ENCODE assay signal across 20 cellular contexts in the genomic region with DNA sequence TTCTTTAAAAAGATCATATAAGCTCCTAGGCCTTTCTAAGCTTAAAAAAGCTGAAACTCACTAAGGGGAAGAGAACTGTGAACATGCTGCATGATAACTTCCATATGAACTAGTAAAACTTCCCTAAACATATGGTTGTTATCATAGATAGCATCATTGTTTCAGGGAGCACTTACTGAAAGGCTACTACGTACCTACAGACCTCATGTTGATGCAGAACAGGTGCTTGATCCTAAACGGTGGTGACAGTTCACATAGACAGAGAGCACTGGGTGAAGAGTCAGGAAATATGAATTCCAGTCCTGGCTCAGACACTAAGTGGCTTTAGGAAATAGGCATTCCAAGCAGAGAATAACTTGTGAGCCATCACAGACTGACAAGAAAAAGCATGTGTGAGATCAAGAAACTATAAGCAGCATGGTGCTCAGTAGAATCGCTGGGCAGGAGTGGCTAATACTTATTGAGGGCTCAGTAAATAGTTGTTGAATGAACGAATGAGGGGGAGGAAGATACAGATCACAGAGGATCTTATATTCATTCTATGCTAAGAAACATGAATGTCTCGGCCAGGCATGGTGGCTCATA.
"Had no signal": no experiment of that assay in that cellular context is flagged by ENCODE, and none has a peak within 500 bp of the region (broad histone marks: within the 10 kb centered on the region; RNA-seq: fewer than 3 reads in every experiment).

No MANE protein-coding gene starts in this region.

- ATAC-seq: activated CD4-positive, alpha-beta T cell treated with anti-CD3 and anti-CD28 coated beads for 36 hours; activated CD8-positive, alpha-beta memory T cell treated with anti-CD3 and anti-CD28 coated beads, Interleukin-2, amount 10 ng/mL, durations not matched to agents 7 days and 5 days; activated CD8-positive, alpha-beta T cell treated with anti-CD3 and anti-CD28 coated beads, Interleukin-2, amount 10 ng/mL, durations not matched to agents 7 days and 5 days; activated naive CD8-positive, alpha-beta T cell treated with anti-CD3 and anti-CD28 coated beads, Interleukin-2, amount 50 U/mL, for 24 hours; foreskin keratinocyte; sciatic nerve; stimulated activated effector memory CD8-positive, alpha-beta T cell treated with anti-CD3 and anti-CD28 coated beads, Interleukin-12 subunit alpha, Interleukin-12 subunit beta, amount 100 ng/mL, for 72 hours had no signal

- H3K27me3 ChIP-seq: colonic mucosa, foreskin keratinocyte, neutrophil, vagina had no signal

- DNase-seq: activated CD4-positive, alpha-beta T cell treated with anti-CD3 and anti-CD28 coated beads for 36 hours; activated CD4-positive, CD25-positive, alpha-beta regulatory T cell; activated CD8-positive, alpha-beta memory T cell treated with anti-CD3 and anti-CD28 coated beads, Interleukin-2, amount 10 ng/mL, durations not matched to agents 7 days and 5 days; activated CD8-positive, alpha-beta T cell treated with anti-CD3 and anti-CD28 coated beads, Interleukin-2, amount 10 ng/mL, durations not matched to agents 7 days and 5 days; activated naive CD8-positive, alpha-beta T cell treated with anti-CD3 and anti-CD28 coated beads, Interleukin-2, amount 50 U/mL, for 24 hours; activated T-cell treated with anti-CD3 and anti-CD28 coated beads, Interleukin-2, amount 50 U/mL, for 48 hours; cerebellar nuclear complex; colonic mucosa; effector CD8-positive, alpha-beta T cell; foreskin keratinocyte; naive B cell; nephron progenitor cell; small intestine; stimulated activated CD4-positive, alpha-beta T cell treated with anti-CD3 and anti-CD28 coated beads, Interleukin-4, amount 100 ng/mL, for 24 hours; T-helper 2 cell had no signal

- H3K4me3 ChIP-seq: colonic mucosa, thoracic aorta, vagina had no signal

- H3K4me1 ChIP-seq: colonic mucosa, foreskin keratinocyte, vagina had no signal

- H3K27ac ChIP-seq: colonic mucosa, foreskin keratinocyte, neutrophil, thoracic aorta, vagina had no signal

- H3K36me3 ChIP-seq: colonic mucosa, neutrophil, thoracic aorta, vagina had no signal

- H3K9me3 ChIP-seq: colonic mucosa, neutrophil, thoracic aorta, vagina had no signal
